In genomic region chr13:104034891-104035290, GRCh38 we compare ENCODE assay signal across 8 cellular contexts.
"Had no signal": no experiment of that assay in that cellular context is flagged by ENCODE, and none has a peak within 500 bp of the region (broad histone marks: within the 10 kb centered on the region; RNA-seq: fewer than 3 reads in every experiment).

No MANE protein-coding gene starts in this region.

- ATAC-seq: K562 had no signal

- DNase-seq: GOT3, H9, HCEC 1CT, IMR-90, KG1 had no signal

- FAIRE-seq: H54, K562 had no signal

- H3K27ac ChIP-seq: HL-60 had no signal

- H3K4me3 ChIP-seq: K562 had no signal

- H3K4me3 Mint-ChIP-seq: H9 had no signal

- H3K27ac Mint-ChIP-seq: H9 had no signal
